ENCODE assay signal across 9 cellular contexts in the genomic region with DNA sequence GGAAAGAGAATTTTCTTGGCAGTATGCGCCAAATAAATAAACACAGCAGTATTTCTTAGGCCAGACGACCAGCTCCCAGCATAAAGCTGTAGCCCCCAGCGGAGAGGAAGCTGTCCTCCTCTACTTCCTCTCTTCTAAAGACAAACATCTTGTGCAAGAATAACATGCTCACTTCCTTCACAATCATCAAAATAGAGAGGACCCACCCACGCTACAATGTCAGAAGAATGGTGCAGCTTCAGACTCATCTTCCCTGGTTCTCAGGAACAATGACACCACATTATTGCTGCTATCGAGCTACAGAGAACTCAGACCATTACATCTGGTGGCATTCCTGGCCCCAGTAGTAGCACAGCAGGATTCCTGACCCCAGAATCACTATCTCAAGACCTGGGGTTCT. TPM values are rescaled to one million over a fixed set of nuclear protein-coding genes. Genes with fewer than 3 reads are reported as not detected.
DNase-seq lines count a peak whose midpoint lies in the region; ATAC-seq lines count a peak whose summit lies in the region.
"Had no signal": no experiment of that assay in that cellular context is flagged by ENCODE, and none has a peak within 500 bp of the region (broad histone marks: within the 10 kb centered on the region; RNA-seq: fewer than 3 reads in every experiment).

No MANE protein-coding gene starts in this region.

- ATAC-seq in HG02870 (IDR thresholded peaks at IDR 0.05; ENCODE audit: unreplicated experiment) (no peak), GM19395 (IDR thresholded peaks at IDR 0.05; ENCODE audit: unreplicated experiment) (no peak), GM21515 (IDR thresholded peaks at IDR 0.05; ENCODE audit: unreplicated experiment) (no peak)

- peaks cover 3% of the 10 kb centered on the region for H3K9me3 Mint-ChIP-seq in activated T-helper 2 cell treated with anti-CD3 and anti-CD28 coated beads, Interferon-gamma antibody, Interleukin-2, Interleukin-4, amounts not matched to agents 10 μg/mL and 5 μg/mL and 100 μg/mL, durations not matched to agents 14 hours and 24 hours and 36 hours

- peaks cover 22% of the 10 kb centered on the region for H3K4me1 Mint-ChIP-seq in activated T-helper 2 cell treated with anti-CD3 and anti-CD28 coated beads, Interferon-gamma antibody, Interleukin-2, Interleukin-4, amounts not matched to agents 10 μg/mL and 5 μg/mL and 100 μg/mL, durations not matched to agents 14 hours and 24 hours and 36 hours (ENCODE audit: low read depth)

- H3K27ac ChIP-seq in layer of hippocampus (ENCODE audit: low read depth, low read length), result peak overlapping the region; percentile 77

- H3K27me3 Mint-ChIP-seq in activated T-helper 2 cell treated with anti-CD3 and anti-CD28 coated beads, Interferon-gamma antibody, Interleukin-2, Interleukin-4, amounts not matched to agents 10 μg/mL and 5 μg/mL and 100 μg/mL, durations not matched to agents 14 hours and 24 hours and 36 hours (ENCODE audit: low read depth), result no peaks in the 10 kb centered on the region

- DNase-seq in MV-4-11 (lab: John Stamatoyannopoulos, UW), result peak; percentile 90
- DNase-seq in activated T-helper 2 cell treated with anti-CD3 and anti-CD28 coated beads, Interferon-gamma antibody, Interleukin-2, Interleukin-4, amounts not matched to agents 10 μg/mL and 5 μg/mL and 100 μg/mL, durations not matched to agents 14 hours and 24 hours and 36 hours (ENCODE audit: low spot score), result no peak
- peak; percentile 12 for DNase-seq in stimulated activated CD8-positive, alpha-beta memory T cell treated with anti-CD3 and anti-CD28 coated beads, Interleukin-12 subunit alpha, Interleukin-12 subunit beta, amount 100 ng/mL, for 24 hours (ENCODE audit: extremely low read depth)
- DNase-seq in cortex of kidney (lab: John Stamatoyannopoulos, UW), result no peak
- DNase-seq: NK-92 treated with Interleukin-12 subunit alpha and Interleukin-12 subunit beta, amount 100 ng/mL, for 24 hours had no signal

- no peaks in the 10 kb centered on the region for H3K36me3 Mint-ChIP-seq in activated T-helper 2 cell treated with anti-CD3 and anti-CD28 coated beads, Interferon-gamma antibody, Interleukin-2, Interleukin-4, amounts not matched to agents 10 μg/mL and 5 μg/mL and 100 μg/mL, durations not matched to agents 14 hours and 24 hours and 36 hours (ENCODE audit: low read depth)

- intact Hi-C loops in activated T-helper 2 cell treated with anti-CD3 and anti-CD28 coated beads, Interferon-gamma antibody, Interleukin-2, Interleukin-4, amounts not matched to agents 10 μg/mL and 5 μg/mL and 100 μg/mL, durations not matched to agents 14 hours and 24 hours and 36 hours (cut with micrococcal nuclease), result no loop called here

- H3K27ac Mint-ChIP-seq in activated T-helper 2 cell treated with anti-CD3 and anti-CD28 coated beads, Interferon-gamma antibody, Interleukin-2, Interleukin-4, amounts not matched to agents 10 μg/mL and 5 μg/mL and 100 μg/mL, durations not matched to agents 14 hours and 24 hours and 36 hours, result peak overlapping the region; percentile 80

- no peaks in the 10 kb centered on the region for H3K27me3 ChIP-seq in layer of hippocampus (ENCODE audit: control insufficient read depth, insufficient read depth, low read length)

- H3K4me3 Mint-ChIP-seq in activated T-helper 2 cell treated with anti-CD3 and anti-CD28 coated beads, Interferon-gamma antibody, Interleukin-2, Interleukin-4, amounts not matched to agents 10 μg/mL and 5 μg/mL and 100 μg/mL, durations not matched to agents 14 hours and 24 hours and 36 hours (ENCODE audit: low read depth), result no peak overlapping the region

RNA-seq across cellular contexts. Expression of a gene that starts 16.6 kb away (rescaled TPM):
- not detected in 2 replicates for total RNA-seq in activated T-helper 2 cell treated with anti-CD3 and anti-CD28 coated beads, Interferon-gamma antibody, Interleukin-2, Interleukin-4, amounts not matched to agents 10 μg/mL and 5 μg/mL and 100 μg/mL, durations not matched to agents 14 hours and 24 hours and 36 hours

RNA-seq across cellular contexts. Expression of a gene that starts 59.2 kb away (rescaled TPM):
- total RNA-seq in activated T-helper 2 cell treated with anti-CD3 and anti-CD28 coated beads, Interferon-gamma antibody, Interleukin-2, Interleukin-4, amounts not matched to agents 10 μg/mL and 5 μg/mL and 100 μg/mL, durations not matched to agents 14 hours and 24 hours and 36 hours, result 24.8 and 26.4 TPM in 2 replicates

Comparison
In these comparisons a context has a peak if more than half of its experiments do, and no peak if none do; other contexts are left out.
1. DNase-seq: peak in MV-4-11 (single experiment) and stimulated activated CD8-positive, alpha-beta memory T cell treated with anti-CD3 and anti-CD28 coated beads, Interleukin-12 subunit alpha, Interleukin-12 subunit beta, amount 100 ng/mL, for 24 hours (single experiment); none in activated T-helper 2 cell treated with anti-CD3 and anti-CD28 coated beads, Interferon-gamma antibody, Interleukin-2, Interleukin-4, amounts not matched to agents 10 μg/mL and 5 μg/mL and 100 μg/mL, durations not matched to agents 14 hours and 24 hours and 36 hours (single experiment) and cortex of kidney (single experiment).